27 cellular contexts compared by ENCODE assay signal in the genomic region with DNA sequence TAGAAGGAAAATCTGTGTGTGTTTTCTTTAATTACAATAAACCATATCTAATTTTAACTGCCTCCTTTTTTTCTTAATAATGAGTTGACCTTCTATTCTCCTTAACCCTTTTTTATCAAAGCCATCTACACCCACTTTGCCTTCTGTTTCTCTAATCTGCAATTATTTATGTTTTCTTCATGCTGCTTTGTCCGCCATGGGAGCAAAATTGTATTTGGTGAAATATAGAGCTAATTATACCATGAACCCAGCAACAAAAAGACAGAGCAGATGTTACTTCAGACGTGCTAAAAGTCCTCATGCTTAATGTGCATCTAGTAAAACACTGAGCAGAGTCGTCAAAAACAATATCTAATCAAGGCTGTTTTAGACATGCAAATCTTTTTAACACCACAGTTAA.
A peak's percentile ranks its signal among the peaks of the same experiment; 100 is the strongest.
DNase-seq lines count a peak whose midpoint lies in the region; ATAC-seq and TF ChIP-seq lines count a peak whose summit lies in the region.
"Had no signal": no experiment of that assay in that cellular context is flagged by ENCODE, and none has a peak within 500 bp of the region (broad histone marks: within the 10 kb centered on the region; RNA-seq: fewer than 3 reads in every experiment).

No MANE protein-coding gene starts in this region.

- DNase-seq in NCI-H1417 treated with DMSO at 0.1 percent for 48 hours (lab: John Stamatoyannopoulos, UW): peak; percentile 96
- DNase-seq in NCI-H2171 (lab: John Stamatoyannopoulos, UW): peak; percentile 51
- peak; percentile 74 for DNase-seq in SK-N-DZ (ENCODE audit: low spot score)
- DNase-seq in SKM-1 treated with dmso at 0.1 percent for 144 hours (lab: John Stamatoyannopoulos, UW; ENCODE audit: unreplicated experiment): no peak
- no peak for DNase-seq in chondrocyte (ENCODE audit: low spot score)
- no peak for DNase-seq in activated T-helper 2 cell treated with anti-CD3 and anti-CD28 coated beads, Interferon-gamma antibody, Interleukin-2, Interleukin-4, amounts not matched to agents 10 μg/mL and 5 μg/mL and 100 μg/mL, durations not matched to agents 14 hours and 24 hours and 36 hours (ENCODE audit: low spot score)
- DNase-seq: activated CD4-positive, alpha-beta T cell treated with anti-CD3 and anti-CD28 coated beads, Interleukin-2, amount 10 ng/mL, durations not matched to agents 7 days and 5 days; activated naive CD4-positive, alpha-beta T cell treated with Interleukin-2 at 50 U/mL for 16 hours; activated T-cell treated with anti-CD3 and anti-CD28 coated beads, Interleukin-2, amount 50 U/mL, for 72 hours; DMS79; dorsolateral prefrontal cortex; gastrocnemius medialis; GDM1; immature natural killer cell; IMR-90; left colon; NCI-H526; ovary; SJCRH30; transverse colon had no signal

- H3K27me3 Mint-ChIP-seq in chondrocyte (ENCODE audit: low read depth): no peaks in the 10 kb centered on the region
- H3K27me3 Mint-ChIP-seq in activated T-helper 2 cell treated with anti-CD3 and anti-CD28 coated beads, Interferon-gamma antibody, Interleukin-2, Interleukin-4, amounts not matched to agents 10 μg/mL and 5 μg/mL and 100 μg/mL, durations not matched to agents 14 hours and 24 hours and 36 hours (ENCODE audit: low read depth): peaks cover 1% of the 10 kb centered on the region
- H3K27me3 Mint-ChIP-seq: activated CD4-positive, alpha-beta T cell treated with anti-CD3 and anti-CD28 coated beads, Interleukin-2, amount 10 ng/mL, durations not matched to agents 7 days and 5 days; central memory CD8-positive, alpha-beta T cell; memory B cell had no signal

- H3K36me3 ChIP-seq in gastroesophageal sphincter: no peaks in the 10 kb centered on the region
- H3K36me3 ChIP-seq: BLaER1 treated with 17β-estradiol and CSF1 and Interleukin-3, amounts not matched to agents 10 nM and 100 nM; gastrocnemius medialis; ovary; SJCRH30; transverse colon had no signal

- no peak overlapping the region for H3K4me3 Mint-ChIP-seq in chondrocyte (ENCODE audit: unreplicated experiment)
- no peak overlapping the region for H3K4me3 Mint-ChIP-seq in activated T-helper 2 cell treated with anti-CD3 and anti-CD28 coated beads, Interferon-gamma antibody, Interleukin-2, Interleukin-4, amounts not matched to agents 10 μg/mL and 5 μg/mL and 100 μg/mL, durations not matched to agents 14 hours and 24 hours and 36 hours (ENCODE audit: low read depth)
- H3K4me3 Mint-ChIP-seq: activated CD4-positive, alpha-beta T cell treated with anti-CD3 and anti-CD28 coated beads, Interleukin-2, amount 10 ng/mL, durations not matched to agents 7 days and 5 days; activated T-cell treated with anti-CD3 and anti-CD28 coated beads, Interleukin-2, amount 50 U/mL, for 72 hours; central memory CD8-positive, alpha-beta T cell; immature natural killer cell; memory B cell; nephron; stimulated activated effector memory CD8-positive, alpha-beta T cell treated with anti-CD3 and anti-CD28 coated beads, Interleukin-12 subunit alpha, Interleukin-12 subunit beta, amount 100 ng/mL, for 72 hours; WTC11 had no signal

- no peak overlapping the region for H3K4me3 ChIP-seq in gastroesophageal sphincter
- H3K4me3 ChIP-seq: BLaER1 treated with 17β-estradiol and CSF1 and Interleukin-3, amounts not matched to agents 10 nM and 100 nM; dorsolateral prefrontal cortex; gastrocnemius medialis; ovary; SJCRH30; transverse colon had no signal

- TF ChIP-seq POLR2A in gastroesophageal sphincter (IDR thresholded peaks at IDR 0.05): no peak

- H3K36me3 Mint-ChIP-seq in chondrocyte (ENCODE audit: low read depth): no peaks in the 10 kb centered on the region
- no peaks in the 10 kb centered on the region for H3K36me3 Mint-ChIP-seq in activated T-helper 2 cell treated with anti-CD3 and anti-CD28 coated beads, Interferon-gamma antibody, Interleukin-2, Interleukin-4, amounts not matched to agents 10 μg/mL and 5 μg/mL and 100 μg/mL, durations not matched to agents 14 hours and 24 hours and 36 hours (ENCODE audit: low read depth)
- H3K36me3 Mint-ChIP-seq: immature natural killer cell; memory B cell; stimulated activated effector memory CD8-positive, alpha-beta T cell treated with anti-CD3 and anti-CD28 coated beads, Interleukin-12 subunit alpha, Interleukin-12 subunit beta, amount 100 ng/mL, for 72 hours; WTC11 had no signal

- no peak for TF ChIP-seq CTCF in gastroesophageal sphincter (IDR thresholded peaks at IDR 0.05)
- no peak for TF ChIP-seq CTCF in chondrocyte (IDR thresholded peaks at IDR 0.05)

- no peak overlapping the region for H3K27ac ChIP-seq in gastroesophageal sphincter
- H3K27ac ChIP-seq: BLaER1 treated with 17β-estradiol and CSF1 and Interleukin-3, amounts not matched to agents 10 nM and 100 nM; dorsolateral prefrontal cortex; gastrocnemius medialis; ovary; SJCRH30; transverse colon had no signal

- no peak overlapping the region for H3K27ac Mint-ChIP-seq in chondrocyte (ENCODE audit: unreplicated experiment)
- H3K27ac Mint-ChIP-seq in activated T-helper 2 cell treated with anti-CD3 and anti-CD28 coated beads, Interferon-gamma antibody, Interleukin-2, Interleukin-4, amounts not matched to agents 10 μg/mL and 5 μg/mL and 100 μg/mL, durations not matched to agents 14 hours and 24 hours and 36 hours: no peak overlapping the region
- H3K27ac Mint-ChIP-seq: activated CD4-positive, alpha-beta T cell treated with anti-CD3 and anti-CD28 coated beads, Interleukin-2, amount 10 ng/mL, durations not matched to agents 7 days and 5 days; activated T-cell treated with anti-CD3 and anti-CD28 coated beads, Interleukin-2, amount 50 U/mL, for 72 hours; immature natural killer cell; memory B cell; stimulated activated effector memory CD8-positive, alpha-beta T cell treated with anti-CD3 and anti-CD28 coated beads, Interleukin-12 subunit alpha, Interleukin-12 subunit beta, amount 100 ng/mL, for 72 hours; WTC11 had no signal

- no peaks in the 10 kb centered on the region for H3K27me3 ChIP-seq in gastroesophageal sphincter
- H3K27me3 ChIP-seq: BLaER1 treated with 17β-estradiol and CSF1 and Interleukin-3, amounts not matched to agents 10 nM and 100 nM; gastrocnemius medialis; ovary; SJCRH30; transverse colon had no signal

- no peaks in the 10 kb centered on the region for H3K4me1 ChIP-seq in gastroesophageal sphincter
- H3K4me1 ChIP-seq: BLaER1 treated with 17β-estradiol and CSF1 and Interleukin-3, amounts not matched to agents 10 nM and 100 nM; gastrocnemius medialis; transverse colon had no signal

- intact Hi-C loops in activated T-helper 2 cell treated with anti-CD3 and anti-CD28 coated beads, Interferon-gamma antibody, Interleukin-2, Interleukin-4, amounts not matched to agents 10 μg/mL and 5 μg/mL and 100 μg/mL, durations not matched to agents 14 hours and 24 hours and 36 hours (cut with micrococcal nuclease): no loop called here

- WGBS in gastroesophageal sphincter (ENCODE audit: low coverage in 1 of 2), 2 donors: 69 to 90% methylated on average over 3 of the region's 3 CpGs

- H3K9me3 Mint-ChIP-seq in chondrocyte (ENCODE audit: low read depth): no peaks in the 10 kb centered on the region
- H3K9me3 Mint-ChIP-seq in activated T-helper 2 cell treated with anti-CD3 and anti-CD28 coated beads, Interferon-gamma antibody, Interleukin-2, Interleukin-4, amounts not matched to agents 10 μg/mL and 5 μg/mL and 100 μg/mL, durations not matched to agents 14 hours and 24 hours and 36 hours: no peaks in the 10 kb centered on the region
- H3K9me3 Mint-ChIP-seq: activated CD4-positive, alpha-beta T cell treated with anti-CD3 and anti-CD28 coated beads, Interleukin-2, amount 10 ng/mL, durations not matched to agents 7 days and 5 days; central memory CD8-positive, alpha-beta T cell; nephron; WTC11 had no signal

- no peak for ATAC-seq in gastroesophageal sphincter
- ATAC-seq: activated T-cell treated with anti-CD3 and anti-CD28 coated beads, Interleukin-2, amount 50 U/mL, for 72 hours; gastrocnemius medialis; left colon; stimulated activated effector memory CD8-positive, alpha-beta T cell treated with anti-CD3 and anti-CD28 coated beads, Interleukin-12 subunit alpha, Interleukin-12 subunit beta, amount 100 ng/mL, for 72 hours; WTC11 had no signal

- H3K4me1 Mint-ChIP-seq in chondrocyte (ENCODE audit: low read depth): no peaks in the 10 kb centered on the region
- H3K4me1 Mint-ChIP-seq in activated T-helper 2 cell treated with anti-CD3 and anti-CD28 coated beads, Interferon-gamma antibody, Interleukin-2, Interleukin-4, amounts not matched to agents 10 μg/mL and 5 μg/mL and 100 μg/mL, durations not matched to agents 14 hours and 24 hours and 36 hours (ENCODE audit: low read depth): no peaks in the 10 kb centered on the region
- H3K4me1 Mint-ChIP-seq: activated CD4-positive, alpha-beta T cell treated with anti-CD3 and anti-CD28 coated beads, Interleukin-2, amount 10 ng/mL, durations not matched to agents 7 days and 5 days; central memory CD8-positive, alpha-beta T cell; immature natural killer cell; memory B cell; stimulated activated effector memory CD8-positive, alpha-beta T cell treated with anti-CD3 and anti-CD28 coated beads, Interleukin-12 subunit alpha, Interleukin-12 subunit beta, amount 100 ng/mL, for 72 hours; WTC11 had no signal

- no peak for TF ChIP-seq EP300 in gastroesophageal sphincter (IDR thresholded peaks at IDR 0.05)

- no peaks in the 10 kb centered on the region for H3K9me3 ChIP-seq in gastroesophageal sphincter
- H3K9me3 ChIP-seq: BLaER1 treated with 17β-estradiol and CSF1 and Interleukin-3, amounts not matched to agents 10 nM and 100 nM; gastrocnemius medialis; ovary; SJCRH30; transverse colon had no signal

Comparison
In these comparisons a context has a peak if more than half of its experiments do, and no peak if none do; other contexts are left out.
1. DNase-seq: peak in NCI-H1417 treated with DMSO at 0.1 percent for 48 hours (single experiment), NCI-H2171 (single experiment) and SK-N-DZ (single experiment); none in SKM-1 treated with dmso at 0.1 percent for 144 hours (single experiment), chondrocyte (single experiment) and activated T-helper 2 cell treated with anti-CD3 and anti-CD28 coated beads, Interferon-gamma antibody, Interleukin-2, Interleukin-4, amounts not matched to agents 10 μg/mL and 5 μg/mL and 100 μg/mL, durations not matched to agents 14 hours and 24 hours and 36 hours (single experiment).